Comparison of ENCODE assay signal across 1 cellular context in the genomic region with DNA sequence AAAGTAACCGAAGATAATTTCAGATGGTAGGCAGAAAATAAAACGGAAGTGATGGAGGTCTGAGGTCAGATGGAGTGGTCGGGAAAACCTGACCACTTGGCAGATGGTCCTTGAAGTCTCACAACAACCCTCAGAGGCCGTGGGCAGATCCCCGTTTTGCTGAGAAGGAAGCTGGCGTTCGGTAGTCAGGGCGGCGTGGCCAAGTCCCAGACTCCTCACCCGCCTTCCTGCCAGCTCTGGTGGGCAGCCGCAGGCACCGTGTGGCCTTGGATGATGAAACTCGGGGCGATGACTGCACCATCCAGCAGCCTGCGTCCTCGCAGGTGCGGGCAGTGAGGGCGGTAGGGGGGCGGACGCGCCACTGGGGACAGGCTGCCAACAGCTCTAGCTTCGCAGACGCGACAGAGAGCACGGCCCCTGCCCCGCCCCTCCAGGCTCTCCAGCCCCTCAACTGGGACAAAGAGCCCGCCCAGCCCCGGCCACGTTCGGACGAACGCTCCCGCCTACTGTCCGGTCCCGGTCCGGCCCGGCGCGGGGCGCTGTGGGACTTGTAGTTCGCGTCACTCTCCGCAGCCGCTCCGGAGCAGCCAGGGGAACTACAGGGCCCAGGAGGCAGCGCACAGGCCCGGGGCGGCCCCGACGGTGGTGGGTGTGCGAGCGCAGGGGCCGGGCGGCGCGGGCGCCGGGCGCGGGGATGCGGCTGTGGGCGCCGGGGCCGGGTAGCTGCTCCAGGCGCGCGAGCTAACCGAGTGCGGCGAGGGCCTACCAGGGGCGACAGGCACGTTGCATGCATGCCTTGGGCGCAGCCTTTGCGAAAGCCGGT.
TF ChIP-seq lines count a peak whose summit lies in the region.

A gene with protein sequence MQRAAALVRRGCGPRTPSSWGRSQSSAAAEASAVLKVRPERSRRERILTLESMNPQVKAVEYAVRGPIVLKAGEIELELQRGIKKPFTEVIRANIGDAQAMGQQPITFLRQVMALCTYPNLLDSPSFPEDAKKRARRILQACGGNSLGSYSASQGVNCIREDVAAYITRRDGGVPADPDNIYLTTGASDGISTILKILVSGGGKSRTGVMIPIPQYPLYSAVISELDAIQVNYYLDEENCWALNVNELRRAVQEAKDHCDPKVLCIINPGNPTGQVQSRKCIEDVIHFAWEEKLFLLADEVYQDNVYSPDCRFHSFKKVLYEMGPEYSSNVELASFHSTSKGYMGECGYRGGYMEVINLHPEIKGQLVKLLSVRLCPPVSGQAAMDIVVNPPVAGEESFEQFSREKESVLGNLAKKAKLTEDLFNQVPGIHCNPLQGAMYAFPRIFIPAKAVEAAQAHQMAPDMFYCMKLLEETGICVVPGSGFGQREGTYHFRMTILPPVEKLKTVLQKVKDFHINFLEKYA (plus strand): TSS at position 673 of the 823 bp plus-strand sequence. CDS start 354 bp downstream, outside the sequence.

TF ChIP-seq in HEK293, 187 proteins besides CTCF, POLR2A, EP300 and RAD21 (continued from another document):
- TF ChIP-seq, protein P1, sequence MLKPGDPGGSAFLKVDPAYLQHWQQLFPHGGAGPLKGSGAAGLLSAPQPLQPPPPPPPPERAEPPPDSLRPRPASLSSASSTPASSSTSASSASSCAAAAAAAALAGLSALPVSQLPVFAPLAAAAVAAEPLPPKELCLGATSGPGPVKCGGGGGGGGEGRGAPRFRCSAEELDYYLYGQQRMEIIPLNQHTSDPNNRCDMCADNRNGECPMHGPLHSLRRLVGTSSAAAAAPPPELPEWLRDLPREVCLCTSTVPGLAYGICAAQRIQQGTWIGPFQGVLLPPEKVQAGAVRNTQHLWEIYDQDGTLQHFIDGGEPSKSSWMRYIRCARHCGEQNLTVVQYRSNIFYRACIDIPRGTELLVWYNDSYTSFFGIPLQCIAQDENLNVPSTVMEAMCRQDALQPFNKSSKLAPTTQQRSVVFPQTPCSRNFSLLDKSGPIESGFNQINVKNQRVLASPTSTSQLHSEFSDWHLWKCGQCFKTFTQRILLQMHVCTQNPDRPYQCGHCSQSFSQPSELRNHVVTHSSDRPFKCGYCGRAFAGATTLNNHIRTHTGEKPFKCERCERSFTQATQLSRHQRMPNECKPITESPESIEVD (tag by site-specific recombination; IDR thresholded peaks at IDR 0.05), result no peak
- TF ChIP-seq ZFP41 (tag by site-specific recombination; IDR thresholded peaks at IDR 0.05; ENCODE audit: borderline replicate concordance), result no peak
- no peak for TF ChIP-seq OVOL3 (tag by site-specific recombination; IDR thresholded peaks at IDR 0.05)
- TF ChIP-seq ZNF670 (tag by site-specific recombination; IDR thresholded peaks at IDR 0.05; ENCODE audit: low read depth), result no peak
- peak; percentile 93 for TF ChIP-seq SP2 (tag by site-specific recombination; IDR thresholded peaks at IDR 0.05)
- TF ChIP-seq GLIS2 (tag by site-specific recombination; IDR thresholded peaks at IDR 0.05), result peak; percentile 85
- TF ChIP-seq, protein P2, sequence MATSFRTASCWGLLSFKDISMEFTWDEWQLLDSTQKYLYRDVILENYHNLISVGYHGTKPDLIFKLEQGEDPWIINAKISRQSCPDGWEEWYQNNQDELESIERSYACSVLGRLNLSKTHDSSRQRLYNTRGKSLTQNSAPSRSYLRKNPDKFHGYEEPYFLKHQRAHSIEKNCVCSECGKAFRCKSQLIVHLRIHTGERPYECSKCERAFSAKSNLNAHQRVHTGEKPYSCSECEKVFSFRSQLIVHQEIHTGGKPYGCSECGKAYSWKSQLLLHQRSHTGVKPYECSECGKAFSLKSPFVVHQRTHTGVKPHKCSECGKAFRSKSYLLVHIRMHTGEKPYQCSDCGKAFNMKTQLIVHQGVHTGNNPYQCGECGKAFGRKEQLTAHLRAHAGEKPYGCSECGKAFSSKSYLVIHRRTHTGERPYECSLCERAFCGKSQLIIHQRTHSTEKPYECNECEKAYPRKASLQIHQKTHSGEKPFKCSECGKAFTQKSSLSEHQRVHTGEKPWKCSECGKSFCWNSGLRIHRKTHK (tag by site-specific recombination; IDR thresholded peaks at IDR 0.05), result no peak
- TF ChIP-seq BCL11A (tag by site-specific recombination; IDR thresholded peaks at IDR 0.05; ENCODE audit: low read depth), result 0 out of 2 replicates have a peak, but pooled peaks have one; percentile 35
- TF ChIP-seq, protein P3, sequence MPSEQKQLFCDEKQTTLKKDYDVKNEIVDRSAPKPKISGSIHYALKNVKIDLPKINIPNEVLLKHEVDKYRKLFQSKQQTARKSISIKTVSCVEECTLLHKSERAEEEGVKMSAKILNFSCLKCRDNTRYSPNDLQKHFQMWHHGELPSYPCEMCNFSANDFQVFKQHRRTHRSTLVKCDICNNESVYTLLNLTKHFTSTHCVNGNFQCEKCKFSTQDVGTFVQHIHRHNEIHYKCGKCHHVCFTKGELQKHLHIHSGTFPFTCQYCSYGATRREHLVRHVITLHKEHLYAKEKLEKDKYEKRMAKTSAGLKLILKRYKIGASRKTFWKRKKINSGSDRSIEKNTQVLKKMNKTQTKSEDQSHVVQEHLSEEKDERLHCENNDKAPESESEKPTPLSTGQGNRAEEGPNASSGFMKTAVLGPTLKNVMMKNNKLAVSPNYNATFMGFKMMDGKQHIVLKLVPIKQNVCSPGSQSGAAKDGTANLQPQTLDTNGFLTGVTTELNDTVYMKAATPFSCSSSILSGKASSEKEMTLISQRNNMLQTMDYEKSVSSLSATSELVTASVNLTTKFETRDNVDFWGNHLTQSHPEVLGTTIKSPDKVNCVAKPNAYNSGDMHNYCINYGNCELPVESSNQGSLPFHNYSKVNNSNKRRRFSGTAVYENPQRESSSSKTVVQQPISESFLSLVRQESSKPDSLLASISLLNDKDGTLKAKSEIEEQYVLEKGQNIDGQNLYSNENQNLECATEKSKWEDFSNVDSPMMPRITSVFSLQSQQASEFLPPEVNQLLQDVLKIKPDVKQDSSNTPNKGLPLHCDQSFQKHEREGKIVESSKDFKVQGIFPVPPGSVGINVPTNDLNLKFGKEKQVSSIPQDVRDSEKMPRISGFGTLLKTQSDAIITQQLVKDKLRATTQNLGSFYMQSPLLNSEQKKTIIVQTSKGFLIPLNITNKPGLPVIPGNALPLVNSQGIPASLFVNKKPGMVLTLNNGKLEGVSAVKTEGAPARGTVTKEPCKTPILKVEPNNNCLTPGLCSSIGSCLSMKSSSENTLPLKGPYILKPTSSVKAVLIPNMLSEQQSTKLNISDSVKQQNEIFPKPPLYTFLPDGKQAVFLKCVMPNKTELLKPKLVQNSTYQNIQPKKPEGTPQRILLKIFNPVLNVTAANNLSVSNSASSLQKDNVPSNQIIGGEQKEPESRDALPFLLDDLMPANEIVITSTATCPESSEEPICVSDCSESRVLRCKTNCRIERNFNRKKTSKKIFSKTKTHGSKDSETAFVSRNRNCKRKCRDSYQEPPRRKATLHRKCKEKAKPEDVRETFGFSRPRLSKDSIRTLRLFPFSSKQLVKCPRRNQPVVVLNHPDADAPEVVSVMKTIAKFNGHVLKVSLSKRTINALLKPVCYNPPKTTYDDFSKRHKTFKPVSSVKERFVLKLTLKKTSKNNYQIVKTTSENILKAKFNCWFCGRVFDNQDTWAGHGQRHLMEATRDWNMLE (tag by site-specific recombination; conservative IDR thresholded peaks at IDR 0.05; ENCODE audit: low read depth), result no peak; the same call in 1 of the 2 replicates
- no peak for TF ChIP-seq ZNF214 (tag by site-specific recombination; IDR thresholded peaks at IDR 0.05; ENCODE audit: borderline replicate concordance)
- TF ChIP-seq ZNF133 (tag by site-specific recombination; IDR thresholded peaks at IDR 0.05), result no peak
- TF ChIP-seq ZNF121 (tag by site-specific recombination; IDR thresholded peaks at IDR 0.05), result no peak
- no peak for TF ChIP-seq ZNF184 (tag by site-specific recombination; IDR thresholded peaks at IDR 0.05)
- no peak for TF ChIP-seq ZNF747 (tag by site-specific recombination; IDR thresholded peaks at IDR 0.05)
TF ChIP-seq in HEK293: peak in this region for 55.
